21 cellular contexts compared by ENCODE assay signal in genomic region chr3:174336774-174337173, GRCh38.
DNase-seq lines count a peak whose midpoint lies in the region; ATAC-seq and TF ChIP-seq lines count a peak whose summit lies in the region.
"Had no signal": no experiment of that assay in that cellular context is flagged by ENCODE, and none has a peak within 500 bp of the region (broad histone marks: within the 10 kb centered on the region; RNA-seq: fewer than 3 reads in every experiment).

No MANE protein-coding gene starts in this region.

- H2AK5ac ChIP-seq in neuronal stem cell (ENCODE audit: low read depth, low read length) = no peak overlapping the region

- no CpG with 5 or more reads among the region's 4 CpGs for WGBS in neuronal stem cell (ENCODE audit: extremely low coverage in 2 of 2, insufficient read length in 2 of 2, insufficient replicate concordance in 1 of 2), 2 donors

- H3K14ac ChIP-seq in neuronal stem cell (ENCODE audit: low read length) = no peak overlapping the region

- intact Hi-C loops in left ventricle myocardium inferior (cut with micrococcal nuclease) = no loop called here
- intact Hi-C loops in Right ventricle myocardium superior (cut with DNase I) = no loop called here
- intact Hi-C loops in upper lobe of right lung (cut with DNase I) = no loop called here

- H3K9ac ChIP-seq in SK-N-MC (ENCODE audit: insufficient read length) (no peak overlapping the region), neuronal stem cell (ENCODE audit: low read depth, low read length, poor library complexity) (no peak overlapping the region)

- H2BK120ac ChIP-seq in neuronal stem cell (ENCODE audit: low read depth, low read length) = no peak overlapping the region

- no peak overlapping the region for H3K23ac ChIP-seq in neuronal stem cell (ENCODE audit: low read depth, low read length, poor library complexity)

- peak overlapping the region; percentile 28 for H3K27ac ChIP-seq in left ventricle myocardium inferior (replicated peaks)
- H3K27ac ChIP-seq in SK-N-MC = peak overlapping the region; percentile 39; the same call in 1 of the 2 replicates
- no peak overlapping the region for H3K27ac ChIP-seq in neuronal stem cell (replicated peaks; ENCODE audit: low read length)
- H3K27ac ChIP-seq in upper lobe of right lung = no peak overlapping the region

- no peak overlapping the region for H2BK12ac ChIP-seq in neuronal stem cell (ENCODE audit: low read length)

- no peaks in the 10 kb centered on the region for H3K79me1 ChIP-seq in neuronal stem cell (ENCODE audit: low read depth, low read length)

- DNase-seq in left ventricle myocardium inferior = no peak
- DNase-seq in Right ventricle myocardium superior = no peak
- no peak for DNase-seq in SK-N-MC (ENCODE audit: low read depth, low spot score)
- DNase-seq in neuronal stem cell (ENCODE audit: low spot score) = no peak
- DNase-seq in upper lobe of right lung = no peak
- DNase-seq in activated CD4-positive, CD25-positive, alpha-beta regulatory T cell (lab: John Stamatoyannopoulos, UW) = no peak
- DNase-seq in NCI-H69 (lab: John Stamatoyannopoulos, UW) = no peak
- no peak for DNase-seq in germinal center (ENCODE audit: low spot score)
- DNase-seq: Caco-2; CD4-positive, alpha-beta T cell; DND-41; H7; Karpas-422; NCI-H1048; NCI-H1417 treated with DMSO at 0.1 percent for 48 hours; NCI-H187 treated with DMSO at 0.1 percent for 48 hours; NCI-H2107; NCI-H2227 treated with DMSO at 0.1 percent for 48 hours; NCI-H510A treated with DMSO at 0.1 percent for 48 hours; NCI-H774; SW 1271 had no signal

- no peak overlapping the region for H2BK5ac ChIP-seq in neuronal stem cell (ENCODE audit: low read length)

- no peak overlapping the region for H3K18ac ChIP-seq in neuronal stem cell (ENCODE audit: low read length)

- no peaks in the 10 kb centered on the region for H3K4me1 ChIP-seq in left ventricle myocardium inferior
- H3K4me1 ChIP-seq in neuronal stem cell (ENCODE audit: control insufficient read depth in 2 of 2, insufficient read depth in 1 of 2, low read depth in 1 of 2, low read length in 2 of 2) = no peaks in the 10 kb centered on the region
- H3K4me1 ChIP-seq in upper lobe of right lung = no peaks in the 10 kb centered on the region
- H3K4me1 ChIP-seq: Caco-2 had no signal

- H3K9me3 ChIP-seq in left ventricle myocardium inferior (replicated peaks) (no peaks in the 10 kb centered on the region), SK-N-MC (ENCODE audit: low read depth, low read length) (no peaks in the 10 kb centered on the region), neuronal stem cell (replicated peaks in 1 of 2; ENCODE audit: control insufficient read depth in 2 of 2, insufficient read depth in 1 of 2, low read depth in 1 of 2, low read length in 2 of 2) (no peaks in the 10 kb centered on the region), upper lobe of right lung (no peaks in the 10 kb centered on the region)
- H3K9me3 ChIP-seq: Caco-2 had no signal

- H3K4me3 ChIP-seq in left ventricle myocardium inferior (no peak overlapping the region), SK-N-MC (no peak overlapping the region), neuronal stem cell (ENCODE audit: low read length in 2 of 2) (no peak overlapping the region), upper lobe of right lung (no peak overlapping the region)

- H3K27me3 ChIP-seq in left ventricle myocardium inferior (ENCODE audit: low read depth) (no peaks in the 10 kb centered on the region), neuronal stem cell (ENCODE audit: control insufficient read depth in 3 of 3, insufficient read depth in 3 of 3, low read depth in 1 of 3, low read length in 3 of 3) (no peaks in the 10 kb centered on the region), upper lobe of right lung (no peaks in the 10 kb centered on the region)

- H3K36me3 ChIP-seq in left ventricle myocardium inferior = no peaks in the 10 kb centered on the region
- no peaks in the 10 kb centered on the region for H3K36me3 ChIP-seq in SK-N-MC (ENCODE audit: insufficient read depth, low read length)
- H3K36me3 ChIP-seq in neuronal stem cell (replicated peaks in 1 of 2; ENCODE audit: control insufficient read depth in 2 of 2, insufficient read depth in 2 of 2, low read length in 2 of 2) = no peaks in the 10 kb centered on the region
- H3K36me3 ChIP-seq in upper lobe of right lung = no peaks in the 10 kb centered on the region

- ATAC-seq in Right ventricle myocardium superior (ENCODE audit: poor library complexity) (no peak), upper lobe of right lung (peak; percentile 50)

- H3K4ac ChIP-seq in neuronal stem cell (ENCODE audit: low read length) = no peak overlapping the region

- H2AFZ ChIP-seq in neuronal stem cell (ENCODE audit: low read length) = peak overlapping the region; percentile 45

- TF ChIP-seq CTCF in left ventricle myocardium inferior (IDR thresholded peaks at IDR 0.05; ENCODE audit: borderline replicate concordance) (no peak), upper lobe of right lung (IDR thresholded peaks at IDR 0.05) (no peak)

- H3K4me2 ChIP-seq in neuronal stem cell (ENCODE audit: insufficient read depth, low read length, poor library complexity, severe bottlenecking) = no peak overlapping the region

- H4K8ac ChIP-seq in neuronal stem cell (ENCODE audit: low read depth, low read length) = no peak overlapping the region

- H4K91ac ChIP-seq in neuronal stem cell (ENCODE audit: low read depth, low read length, poor library complexity) = no peak overlapping the region

- H2BK15ac ChIP-seq in neuronal stem cell (ENCODE audit: low read length) = no peak overlapping the region

Comparison
In these comparisons a context has a peak if more than half of its experiments do, and no peak if none do; other contexts are left out.
1. H3K27ac ChIP-seq: peak in left ventricle myocardium inferior (single experiment) and SK-N-MC (single experiment); none in neuronal stem cell (single experiment) and upper lobe of right lung (single experiment).